In the genomic region with DNA sequence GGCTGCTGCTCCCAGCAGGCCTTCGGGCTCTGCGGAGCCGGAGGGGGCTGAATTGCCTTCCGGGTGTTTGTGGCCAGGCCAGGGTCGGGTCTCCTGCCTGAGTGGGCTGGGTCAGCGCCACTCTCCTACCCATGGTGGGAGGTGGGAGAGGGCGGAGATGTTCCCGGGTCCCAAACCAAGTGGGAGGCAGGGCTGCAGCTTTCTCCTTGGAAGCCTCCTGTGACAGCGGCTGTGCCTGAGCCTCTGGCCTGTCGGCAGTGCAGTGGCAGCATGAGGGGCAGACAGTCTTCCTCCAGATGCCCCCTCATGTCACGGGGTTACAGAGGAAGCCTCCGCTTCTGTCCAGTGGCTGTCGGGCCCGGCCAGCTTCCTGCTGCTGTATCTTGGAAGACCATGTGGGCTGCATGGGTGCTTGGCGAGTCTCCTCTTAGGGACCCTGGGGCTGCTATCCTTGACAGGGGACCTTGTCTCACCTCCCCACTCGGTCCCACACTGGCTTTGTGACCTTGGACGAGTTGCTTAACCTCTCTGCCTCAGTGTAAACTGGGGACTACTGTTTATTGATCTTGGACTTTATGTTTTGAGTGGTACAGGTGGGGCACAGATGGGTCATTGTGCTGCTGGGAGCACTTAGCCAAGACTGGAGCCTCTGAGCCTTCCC, we compare ENCODE assay signal across 8 cellular contexts. TPM values are rescaled to one million over a fixed set of nuclear protein-coding genes. Genes with fewer than 3 reads are reported as not detected.
DNase-seq lines count a peak whose midpoint lies in the region; ATAC-seq and TF ChIP-seq lines count a peak whose summit lies in the region.

No MANE protein-coding gene starts in this region.

- H3K4me1 ChIP-seq in SK-N-SH (ENCODE audit: control insufficient read depth in 1 of 2, insufficient read depth in 2 of 2, low read depth in 1 of 2, low read length in 1 of 2) (peaks cover 0 to 65% of the 10 kb centered on the region in 2 experiments; a peak in 2 of 4 replicates), lower lobe of right lung (peaks cover 78% of the 10 kb centered on the region), testis (peaks cover 75% of the 10 kb centered on the region)

- no peak for DNase-seq in SK-N-SH
- no peak for DNase-seq in MCF 10A (ENCODE audit: unreplicated experiment)
- peak; percentile 68 for DNase-seq in lower lobe of right lung
- no peak for DNase-seq in testis
- no peak for DNase-seq in NK-92 treated with Interleukin-12 subunit alpha and Interleukin-12 subunit beta, amount 100 ng/mL, for 24 hours (lab: John Stamatoyannopoulos, UW)

- no peak for TF ChIP-seq RAD21 in SK-N-SH (IDR thresholded peaks at IDR 0.05; ENCODE audit: low read length)

- H4K20me1 ChIP-seq in SK-N-SH (ENCODE audit: insufficient read depth), result peaks cover 86% of the 10 kb centered on the region

- 82% methylated on average over 10 of the region's 17 CpGs for WGBS in SK-N-SH (ENCODE audit: low lambda C conversion rate)
- 36 to 44% methylated on average over 9 to 17 of the region's 17 CpGs for WGBS in testis, 2 donors

- H3K79me2 ChIP-seq in SK-N-SH (ENCODE audit: insufficient read depth), result peaks cover 88% of the 10 kb centered on the region

- CTCF ChIA-PET in SK-N-SH (lab: Yijun Ruan, JAX) (interaction anchor here (1.0 to 9.4 kb wide), 5 partner anchors 37 to 150 kb away, joined by 3 to 47 read pairs (median 5); a partner anchor contains a TSS), MCF 10A (lab: Yijun Ruan, JAX) (interaction anchor here (1.1 to 2.0 kb wide), 3 partner anchors 12 to 37 kb away, joined by 3 to 10 read pairs (median 5); a partner anchor contains a TSS)

- H3K27ac ChIP-seq in SK-N-SH (ENCODE audit: low read depth in 2 of 2, low read length in 1 of 2) (peak overlapping the region in 1 of 2 experiments; percentile 56; a peak in 1 of 4 replicates), lower lobe of right lung (peak overlapping the region; percentile 89), testis (peak overlapping the region; percentile 81 to 91)

- peaks cover 15% of the 10 kb centered on the region for H3K36me3 Mint-ChIP-seq in MCF 10A (ENCODE audit: insufficient read depth, unreplicated experiment)

- TF ChIP-seq EP300 in SK-N-SH (IDR thresholded peaks at IDR 0.05; ENCODE audit: borderline replicate concordance in 1 of 2, low read depth in 1 of 2, low read length in 1 of 2), result no peak

- BruUV-seq in MCF 10A (replicated peaks; lab: Mats Ljungman, UMichigan), result no TSS peak

- H3K9me3 ChIP-seq in SK-N-SH (no peaks in the 10 kb centered on the region), lower lobe of right lung (no peaks in the 10 kb centered on the region), testis (no peaks in the 10 kb centered on the region)

- no peaks in the 10 kb centered on the region for H3K27me3 Mint-ChIP-seq in MCF 10A (ENCODE audit: insufficient read depth, unreplicated experiment)

- intact Hi-C loops in MCF 10A (cut with micrococcal nuclease) (loop anchor here (5.0 kb wide), 2 partner anchors 45 to 60 kb away; no protein-coding TSS in a partner anchor), lower lobe of right lung (cut with DNase I) (no loop called here), testis (cut with DNase I; ENCODE audit: low total_unique reads) (loop anchor here (5.0 kb wide), 1 partner anchor 75 kb away; no protein-coding TSS in a partner anchor)

- H3K4me3 ChIP-seq in SK-N-SH (ENCODE audit: low read depth in 2 of 2, low read length in 1 of 2) (no peak overlapping the region; a peak in 1 of 4 replicates), lower lobe of right lung (peak overlapping the region; percentile 64), testis (peak overlapping the region in 1 of 2 donors; percentile 34)

- H3K4me2 ChIP-seq in SK-N-SH, result peak overlapping the region; percentile 96

- ATAC-seq in SK-N-SH treated with all-trans-retinoic acid at 6 μM for 48 hours (no peak), lower lobe of right lung (no peak), HG03159 (IDR thresholded peaks at IDR 0.05; ENCODE audit: unreplicated experiment) (no peak), HG02840 (IDR thresholded peaks at IDR 0.05; ENCODE audit: low FRiP score, unreplicated experiment) (no peak)

- H2AFZ ChIP-seq in SK-N-SH (ENCODE audit: low read depth), result no peak overlapping the region

- peaks cover 22% of the 10 kb centered on the region for H3K4me1 Mint-ChIP-seq in MCF 10A (ENCODE audit: insufficient read depth, unreplicated experiment)

- H3K9me2 ChIP-seq in SK-N-SH, result no peaks in the 10 kb centered on the region

- TF ChIP-seq POLR2A in testis (IDR thresholded peaks at IDR 0.05), result no peak

- POLR2A ChIA-PET in SK-N-SH (lab: Yijun Ruan, JAX), result interaction anchor here (0.9 to 1.5 kb wide), 2 partner anchors 83 to 94 kb away, joined by 3 read pairs; no protein-coding TSS in a partner anchor
- POLR2A ChIA-PET in MCF 10A (lab: Yijun Ruan, JAX), result interaction anchor here (0.6 to 3.1 kb wide), 10 partner anchors 23 to 196 kb away, joined by 3 to 17 read pairs (median 4); a partner anchor contains a TSS

- no peak overlapping the region for H3K9ac ChIP-seq in SK-N-SH

- H3K4me3 Mint-ChIP-seq in MCF 10A (ENCODE audit: unreplicated experiment), result peak overlapping the region; percentile 78

- TF ChIP-seq CTCF in SK-N-SH (IDR thresholded peaks at IDR 0.05) (no peak), MCF 10A (IDR thresholded peaks at IDR 0.05; ENCODE audit: unreplicated experiment) (no peak), lower lobe of right lung (IDR thresholded peaks at IDR 0.05) (no peak), testis (IDR thresholded peaks at IDR 0.05) (no peak)

- H3K9me3 Mint-ChIP-seq in MCF 10A (ENCODE audit: unreplicated experiment), result no peaks in the 10 kb centered on the region

- H3K36me3 ChIP-seq in SK-N-SH (replicated peaks in 1 of 2; ENCODE audit: control insufficient read depth in 1 of 2, insufficient read depth in 2 of 2, low read length in 1 of 2) (no peaks in the 10 kb centered on the region), lower lobe of right lung (no peaks in the 10 kb centered on the region), testis (ENCODE audit: low read depth, missing control alignments) (no peaks in the 10 kb centered on the region)

- H3F3A ChIP-seq in SK-N-SH (replicated peaks; ENCODE audit: insufficient read depth), result no peaks in the 10 kb centered on the region

- H3K27ac Mint-ChIP-seq in MCF 10A (ENCODE audit: low read depth, unreplicated experiment), result peak overlapping the region; percentile 75

- H3K27me3 ChIP-seq in SK-N-SH (ENCODE audit: insufficient read depth) (no peaks in the 10 kb centered on the region), lower lobe of right lung (ENCODE audit: low read depth) (no peaks in the 10 kb centered on the region), testis (no peaks in the 10 kb centered on the region)

TF ChIP-seq in SK-N-SH treated with all-trans-retinoic acid at 6 μM for 48 hours, 23 proteins besides CTCF, POLR2A, EP300 and RAD21:
- TF ChIP-seq, protein P1, sequence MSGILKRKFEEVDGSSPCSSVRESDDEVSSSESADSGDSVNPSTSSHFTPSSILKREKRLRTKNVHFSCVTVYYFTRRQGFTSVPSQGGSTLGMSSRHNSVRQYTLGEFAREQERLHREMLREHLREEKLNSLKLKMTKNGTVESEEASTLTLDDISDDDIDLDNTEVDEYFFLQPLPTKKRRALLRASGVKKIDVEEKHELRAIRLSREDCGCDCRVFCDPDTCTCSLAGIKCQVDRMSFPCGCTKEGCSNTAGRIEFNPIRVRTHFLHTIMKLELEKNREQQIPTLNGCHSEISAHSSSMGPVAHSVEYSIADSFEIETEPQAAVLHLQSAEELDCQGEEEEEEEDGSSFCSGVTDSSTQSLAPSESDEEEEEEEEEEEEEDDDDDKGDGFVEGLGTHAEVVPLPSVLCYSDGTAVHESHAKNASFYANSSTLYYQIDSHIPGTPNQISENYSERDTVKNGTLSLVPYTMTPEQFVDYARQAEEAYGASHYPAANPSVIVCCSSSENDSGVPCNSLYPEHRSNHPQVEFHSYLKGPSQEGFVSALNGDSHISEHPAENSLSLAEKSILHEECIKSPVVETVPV (CRISPR knock-in tag; IDR thresholded peaks at IDR 0.05), result no peak
- TF ChIP-seq ZC3H10 (CRISPR knock-in tag; IDR thresholded peaks at IDR 0.05) (no peak), OSR1 (CRISPR knock-in tag; IDR thresholded peaks at IDR 0.05) (no peak), TCF4 (CRISPR knock-in tag; IDR thresholded peaks at IDR 0.05; ENCODE audit: borderline replicate concordance) (no peak), PPARA (CRISPR knock-in tag; IDR thresholded peaks at IDR 0.05; ENCODE audit: borderline replicate concordance) (no peak), ZNF8 (CRISPR knock-in tag; IDR thresholded peaks at IDR 0.05) (no peak)
- TF ChIP-seq, protein P2, sequence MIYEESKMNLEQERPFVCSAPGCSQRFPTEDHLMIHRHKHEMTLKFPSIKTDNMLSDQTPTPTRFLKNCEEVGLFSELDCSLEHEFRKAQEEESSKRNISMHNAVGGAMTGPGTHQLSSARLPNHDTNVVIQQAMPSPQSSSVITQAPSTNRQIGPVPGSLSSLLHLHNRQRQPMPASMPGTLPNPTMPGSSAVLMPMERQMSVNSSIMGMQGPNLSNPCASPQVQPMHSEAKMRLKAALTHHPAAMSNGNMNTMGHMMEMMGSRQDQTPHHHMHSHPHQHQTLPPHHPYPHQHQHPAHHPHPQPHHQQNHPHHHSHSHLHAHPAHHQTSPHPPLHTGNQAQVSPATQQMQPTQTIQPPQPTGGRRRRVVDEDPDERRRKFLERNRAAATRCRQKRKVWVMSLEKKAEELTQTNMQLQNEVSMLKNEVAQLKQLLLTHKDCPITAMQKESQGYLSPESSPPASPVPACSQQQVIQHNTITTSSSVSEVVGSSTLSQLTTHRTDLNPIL (CRISPR knock-in tag; IDR thresholded peaks at IDR 0.05; ENCODE audit: low read depth), result no peak

RNA-seq across cellular contexts. Expression of a gene that starts 4.3 kb away (rescaled TPM):
- polyA plus RNA-seq in SK-N-SH (2012; rRNA removed), result 3.5 and 7.2 TPM in 2 replicates
- polyA plus RNA-seq in SK-N-SH (2012; cell fraction: cytosol; rRNA removed), result 7.1 and 8.9 TPM in 2 replicates
- 14.0 and 14.8 TPM in 2 replicates for polyA plus RNA-seq in SK-N-SH (2012; cell fraction: nucleus; rRNA removed)
- 42.7 and 53.7 TPM in 2 replicates for total RNA-seq in MCF 10A (2022)
- total RNA-seq in lower lobe of right lung, result 90.0 TPM
- total RNA-seq in testis, result 10 to 100 TPM; 85.7 to 87.1 TPM
- polyA plus RNA-seq in testis (ENCODE audit: insufficient read depth, low read depth, low replicate concordance), result 40.2 TPM

RNA-seq across cellular contexts. Expression of a gene that starts 37.8 kb away (rescaled TPM):
- polyA plus RNA-seq in SK-N-SH (2012; rRNA removed) (35.6 and 58.3 TPM in 2 replicates), testis (ENCODE audit: insufficient read depth, low read depth, low replicate concordance) (72.6 TPM)
- polyA plus RNA-seq in SK-N-SH (2012; cell fraction: cytosol; rRNA removed), result 26.9 and 34.4 TPM in 2 replicates
- 75.0 and 112 TPM in 2 replicates for polyA plus RNA-seq in SK-N-SH (2012; cell fraction: nucleus; rRNA removed)
- total RNA-seq in MCF 10A (2022) (75.9 and 88.8 TPM in 2 replicates), lower lobe of right lung (50.9 TPM), testis (10 to 100 TPM; 65.5 to 72.0 TPM)
